10 cellular contexts compared by ENCODE assay signal in genomic region chr12:93743229-93743998, GRCh38.
DNase-seq lines count a peak whose midpoint lies in the region; ATAC-seq and TF ChIP-seq lines count a peak whose summit lies in the region.
"Had no signal": no experiment of that assay in that cellular context is flagged by ENCODE, and none has a peak within 500 bp of the region (broad histone marks: within the 10 kb centered on the region; RNA-seq: fewer than 3 reads in every experiment).

No MANE protein-coding gene starts in this region.

- H3K27ac ChIP-seq in right cardiac atrium (ENCODE audit: low read length) (peak overlapping the region; percentile 70), mammary epithelial cell (ENCODE audit: insufficient read depth, low read depth, low read length) (no peak overlapping the region), vagina (peak overlapping the region; percentile 97)
- no peak overlapping the region for H3K27ac ChIP-seq in naive thymus-derived CD4-positive, alpha-beta T cell (ENCODE audit: low read depth, low read length)
- H3K27ac ChIP-seq: HL-60 had no signal

- peaks cover 0 to 2% (median 0%) of the 10 kb centered on the region in 5 donors for H3K27me3 Mint-ChIP-seq in naive thymus-derived CD4-positive, alpha-beta T cell

- no peaks in the 10 kb centered on the region for H4K20me1 ChIP-seq in mammary epithelial cell (ENCODE audit: insufficient read depth, low read length)

- POLR2A ChIA-PET in naive thymus-derived CD4-positive, alpha-beta T cell (lab: Charles Lee), result interaction anchor here (0.7 kb wide), 1 partner anchor 23 kb away, joined by 3 read pairs; no protein-coding TSS in a partner anchor

- WGBS in right cardiac atrium, result 85% methylated on average over 9 of the region's 9 CpGs
- 88% methylated on average over 9 of the region's 9 CpGs for WGBS in mammary epithelial cell (ENCODE audit: low coverage, missing lambda C conversion rate)

- peak overlapping the region; percentile 84 for H3K4me3 ChIP-seq in right cardiac atrium (ENCODE audit: low read length)
- peak overlapping the region; percentile 31 to 60 (median 55) for H3K4me3 ChIP-seq in mammary epithelial cell (replicated peaks in 1 of 3; ENCODE audit: insufficient read depth in 1 of 3, low read depth in 2 of 3, low read length in 3 of 3)
- no peak overlapping the region for H3K4me3 ChIP-seq in naive thymus-derived CD4-positive, alpha-beta T cell (ENCODE audit: low read length)
- H3K4me3 ChIP-seq in vagina, result peak overlapping the region in 1 of 2 donors; percentile 58

- in situ Hi-C loops in mammary epithelial cell (cut with MboI; ENCODE audit: low sequenced_read_pairs in 2 of 2), result loop anchor here (5.0 to 10.0 kb wide), 2 partner anchors 169 to 171 kb away; partner anchors contain the start of gene SOCS2 (in 2 of the 2)

- ATAC-seq in right cardiac atrium, result no peak
- ATAC-seq in left ventricle myocardium superior, result no peak
- ATAC-seq in naive thymus-derived CD4-positive, alpha-beta T cell, result no peak
- no peak for ATAC-seq in HG03457 (IDR thresholded peaks at IDR 0.05; ENCODE audit: unreplicated experiment)

- peak overlapping the region; percentile 48 to 97 (median 93) for H3K4me3 Mint-ChIP-seq in naive thymus-derived CD4-positive, alpha-beta T cell

- CTCF ChIA-PET in mammary epithelial cell (lab: Charles Lee; ENCODE audit: low non-redundant PET), result no interaction called here
- CTCF ChIA-PET in naive thymus-derived CD4-positive, alpha-beta T cell (lab: Charles Lee), result interaction anchor here (0.9 kb wide), 1 partner anchor 9 kb away, joined by 3 read pairs; no protein-coding TSS in a partner anchor

- no TSS peak for BruUV-seq in mammary epithelial cell (replicated peaks; lab: Mats Ljungman, UMichigan)

- TF ChIP-seq CTCF in mammary epithelial cell (conservative IDR thresholded peaks at IDR 0.05 in 1 of 2, IDR thresholded peaks at IDR 0.05 in 1 of 2; ENCODE audit: extremely low read depth in 1 of 2, insufficient read depth in 1 of 2, low read depth in 1 of 2, low read length in 2 of 2) (no peak), vagina (IDR thresholded peaks at IDR 0.05) (no peak)

- dilution Hi-C loops in mammary epithelial cell (cut with HindIII; ENCODE audit: low sequenced_read_pairs), result no loop called here

- TF ChIP-seq POLR2A in vagina (IDR thresholded peaks at IDR 0.05), result no peak

- H3K36me3 ChIP-seq in mammary epithelial cell (ENCODE audit: insufficient read depth, low read length) (no peaks in the 10 kb centered on the region), vagina (no peaks in the 10 kb centered on the region)
- no peaks in the 10 kb centered on the region for H3K36me3 ChIP-seq in naive thymus-derived CD4-positive, alpha-beta T cell (ENCODE audit: control insufficient read depth in 2 of 3, insufficient read depth in 3 of 3, low read length in 3 of 3)

- no peaks in the 10 kb centered on the region for H3K79me2 ChIP-seq in mammary epithelial cell (ENCODE audit: insufficient read depth, low read length)

- H3K9ac ChIP-seq in mammary epithelial cell (ENCODE audit: insufficient read depth, low read length), result no peak overlapping the region

- peak overlapping the region; percentile 70 for H3K4me2 ChIP-seq in mammary epithelial cell (ENCODE audit: insufficient read depth, low read depth, low read length)

- no peak for DNase-seq in right cardiac atrium
- DNase-seq in left ventricle myocardium superior, result no peak
- DNase-seq in mammary epithelial cell, result no peak
- DNase-seq in naive thymus-derived CD4-positive, alpha-beta T cell, result no peak
- no peak for DNase-seq in vagina (ENCODE audit: extremely low spot score in 2 of 2)
- DNase-seq in glomerular visceral epithelial cell (ENCODE audit: extremely low spot score), result no peak
- no peak for DNase-seq in nucleus accumbens (lab: John Stamatoyannopoulos, UW)
- DNase-seq: OCI-M1 had no signal

- no peaks in the 10 kb centered on the region for H3K9me3 Mint-ChIP-seq in naive thymus-derived CD4-positive, alpha-beta T cell

- H3K27me3 ChIP-seq in right cardiac atrium (ENCODE audit: control insufficient read depth, insufficient read depth) (no peaks in the 10 kb centered on the region), mammary epithelial cell (ENCODE audit: insufficient read depth, low read length) (no peaks in the 10 kb centered on the region), vagina (no peaks in the 10 kb centered on the region)
- no peaks in the 10 kb centered on the region for H3K27me3 ChIP-seq in naive thymus-derived CD4-positive, alpha-beta T cell (ENCODE audit: control insufficient read depth in 2 of 2, insufficient read depth in 2 of 2, low read length in 2 of 2)

- H3K36me3 Mint-ChIP-seq in naive thymus-derived CD4-positive, alpha-beta T cell, result peaks cover 0 to 2% (median 0%) of the 10 kb centered on the region in 5 donors

- H3K27ac Mint-ChIP-seq in naive thymus-derived CD4-positive, alpha-beta T cell, result peak overlapping the region in 8 of 9 donors; percentile 28 to 98 (median 88)

- H2AFZ ChIP-seq in mammary epithelial cell (ENCODE audit: low read depth, low read length), result peak overlapping the region; percentile 25

- intact Hi-C loops in right cardiac atrium (cut with DNase I), result loop anchor here (2.0 to 10.0 kb wide), 7 partner anchors 66 to 351 kb away; partner anchors contain the start of genes CRADD (in 2 of the 4) and SOCS2 (in 1 of the 4)
- intact Hi-C loops in left ventricle myocardium superior (cut with micrococcal nuclease), result loop anchor here (2.0 to 5.0 kb wide), 2 partner anchors 63 to 151 kb away; no protein-coding TSS in a partner anchor
- intact Hi-C loops in mammary epithelial cell (cut with micrococcal nuclease), result loop anchor here (2.0 kb wide), 2 partner anchors 59 to 241 kb away; no protein-coding TSS in a partner anchor
- intact Hi-C loops in naive thymus-derived CD4-positive, alpha-beta T cell (cut with micrococcal nuclease), result loop anchor here in 1 of 2 donors (2.0 kb wide), 2 partner anchors 241 to 289 kb away; no protein-coding TSS in a partner anchor
- intact Hi-C loops in vagina (cut with DNase I), result loop anchor here (2.0 to 10.0 kb wide), 4 partner anchors 59 to 173 kb away; no protein-coding TSS in a partner anchor

- H3K9me3 ChIP-seq in right cardiac atrium (ENCODE audit: control insufficient read depth, low read length) (no peaks in the 10 kb centered on the region), mammary epithelial cell (replicated peaks; ENCODE audit: insufficient read depth, low read length) (no peaks in the 10 kb centered on the region), vagina (no peaks in the 10 kb centered on the region)
- H3K9me3 ChIP-seq in naive thymus-derived CD4-positive, alpha-beta T cell (ENCODE audit: control insufficient read depth in 2 of 3, low read length in 3 of 3), result no peaks in the 10 kb centered on the region

- H3K4me1 Mint-ChIP-seq in naive thymus-derived CD4-positive, alpha-beta T cell, result peaks cover 28 to 46% (median 35%) of the 10 kb centered on the region in 7 donors

- H3K4me1 ChIP-seq in right cardiac atrium (ENCODE audit: control insufficient read depth, insufficient read depth, low read length) (peaks cover 8% of the 10 kb centered on the region), mammary epithelial cell (ENCODE audit: insufficient read depth, low read length) (peaks cover 16% of the 10 kb centered on the region), vagina (peaks cover 40% of the 10 kb centered on the region)
- H3K4me1 ChIP-seq in naive thymus-derived CD4-positive, alpha-beta T cell (ENCODE audit: control insufficient read depth in 2 of 2, insufficient read depth in 2 of 2, low read length in 2 of 2), result peaks cover 0 to 13% of the 10 kb centered on the region in 2 donors

Comparison
In these comparisons a context has a peak if more than half of its experiments do, and no peak if none do; other contexts are left out.
1. H3K27ac ChIP-seq: peak in right cardiac atrium (single experiment) and vagina (single experiment); none in mammary epithelial cell (single experiment) and naive thymus-derived CD4-positive, alpha-beta T cell (single experiment).